ENCODE assay signal across 1 cellular context in the genomic region with DNA sequence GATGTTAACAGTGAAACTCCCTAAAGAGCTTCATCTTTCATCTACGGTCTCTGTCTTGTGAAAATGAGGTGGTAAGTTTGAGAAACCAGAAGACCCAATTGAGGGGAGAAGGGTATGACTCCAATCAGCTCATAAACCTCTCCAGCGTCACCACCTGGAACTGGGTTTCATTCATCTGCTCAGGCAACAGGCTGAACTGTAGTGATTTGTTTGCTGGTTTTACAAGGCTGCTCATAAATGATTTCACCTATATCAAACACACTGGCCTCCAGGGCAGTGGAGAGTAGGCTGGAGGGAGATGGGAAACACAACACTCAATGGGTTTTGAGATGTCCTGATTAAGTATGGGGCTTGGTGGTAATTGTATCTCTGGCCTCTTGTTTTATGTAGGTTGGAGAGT.
TF ChIP-seq lines count a peak whose summit lies in the region.

No MANE protein-coding gene starts in this region.

TF ChIP-seq in WTC11, 78 proteins besides CTCF, POLR2A, EP300 and RAD21 (continued from another document):
- no peak for TF ChIP-seq ZMAT4 (CRISPR knock-in tag; IDR thresholded peaks at IDR 0.05)
- TF ChIP-seq, protein P1, sequence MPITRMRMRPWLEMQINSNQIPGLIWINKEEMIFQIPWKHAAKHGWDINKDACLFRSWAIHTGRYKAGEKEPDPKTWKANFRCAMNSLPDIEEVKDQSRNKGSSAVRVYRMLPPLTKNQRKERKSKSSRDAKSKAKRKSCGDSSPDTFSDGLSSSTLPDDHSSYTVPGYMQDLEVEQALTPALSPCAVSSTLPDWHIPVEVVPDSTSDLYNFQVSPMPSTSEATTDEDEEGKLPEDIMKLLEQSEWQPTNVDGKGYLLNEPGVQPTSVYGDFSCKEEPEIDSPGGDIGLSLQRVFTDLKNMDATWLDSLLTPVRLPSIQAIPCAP (CRISPR knock-in tag; IDR thresholded peaks at IDR 0.05) = no peak
- no peak for TF ChIP-seq EMX1 (CRISPR knock-in tag; IDR thresholded peaks at IDR 0.05)
- TF ChIP-seq ZNF416 (CRISPR knock-in tag; IDR thresholded peaks at IDR 0.05) = no peak
- no peak for TF ChIP-seq OVOL2 (CRISPR knock-in tag; IDR thresholded peaks at IDR 0.05; ENCODE audit: borderline replicate concordance)
- TF ChIP-seq CREB1 (CRISPR knock-in tag; IDR thresholded peaks at IDR 0.05) = no peak
- TF ChIP-seq ETV6 (CRISPR knock-in tag; IDR thresholded peaks at IDR 0.05) = no peak
TF ChIP-seq in WTC11: peak in this region for 0.
